6 cellular contexts compared by ENCODE assay signal in genomic region chr1:193932979-193933378, GRCh38.
"Had no signal": no experiment of that assay in that cellular context is flagged by ENCODE, and none has a peak within 500 bp of the region (broad histone marks: within the 10 kb centered on the region; RNA-seq: fewer than 3 reads in every experiment).

No MANE protein-coding gene starts in this region.

- DNase-seq: H9, HCEC 1CT had no signal

- H3K4me2 ChIP-seq: GM23338 had no signal

- ATAC-seq: GM23338 had no signal

- H3K4me3 ChIP-seq: GM23338 had no signal

- FAIRE-seq: H1, H54, HTR-8/SVneo had no signal

- H2AFZ ChIP-seq: GM23338 had no signal
